ENCODE assay signal across 10 cellular contexts in genomic region chr22:35900483-35901168, GRCh38.
DNase-seq lines count a peak whose midpoint lies in the region; ATAC-seq, FAIRE-seq and TF ChIP-seq lines count a peak whose summit lies in the region.
"Had no signal": no experiment of that assay in that cellular context is flagged by ENCODE, and none has a peak within 500 bp of the region (broad histone marks: within the 10 kb centered on the region; RNA-seq: fewer than 3 reads in every experiment).

No MANE protein-coding gene starts in this region.

- no peak overlapping the region for H2AK9ac ChIP-seq in IMR-90 (replicated peaks; ENCODE audit: low read depth, low read length, poor library complexity)

- peak overlapping the region; percentile 47 to 80 (median 50) for H3K27ac Mint-ChIP-seq in nephron

- FAIRE-seq in D721Med (lab: Jason Lieb, UNC), result no peak
- FAIRE-seq in RCC 7860 (lab: Jason Lieb, UNC), result no peak
- FAIRE-seq: kidney had no signal

- no peak overlapping the region for H3K56ac ChIP-seq in IMR-90 (ENCODE audit: extremely low read depth, insufficient read depth, low read length)

- H3K23ac ChIP-seq in IMR-90 (ENCODE audit: low read depth, low read length), result no peak overlapping the region

- BruUV-seq in IMR-90 (replicated peaks; lab: Mats Ljungman, UMichigan) (no TSS peak), mammary epithelial cell (replicated peaks; lab: Mats Ljungman, UMichigan) (TSS peak; percentile 67)

- H3K9ac ChIP-seq in IMR-90 (ENCODE audit: low read depth, low read length) (no peak overlapping the region), mammary epithelial cell (ENCODE audit: insufficient read depth, low read length) (peak overlapping the region; percentile 23)

- H4K20me1 ChIP-seq in IMR-90 (ENCODE audit: insufficient read depth, low read length) (peaks cover 62% of the 10 kb centered on the region), mammary epithelial cell (ENCODE audit: insufficient read depth, low read length) (no peaks in the 10 kb centered on the region)

- no peaks in the 10 kb centered on the region for H3K36me3 Mint-ChIP-seq in nephron (ENCODE audit: low read depth)

- H3K27ac ChIP-seq in IMR-90 (ENCODE audit: insufficient read depth, low read length) (no peak overlapping the region), mammary epithelial cell (ENCODE audit: insufficient read depth, low read depth, low read length) (peak overlapping the region; percentile 75)
- H3K27ac ChIP-seq: 22Rv1 had no signal

- in situ Hi-C loops in IMR-90 (cut with MboI; ENCODE audit: low sequenced_read_pairs) (no loop called here), mammary epithelial cell (cut with MboI; ENCODE audit: low sequenced_read_pairs in 2 of 2) (loop anchor here in 1 of 2 donors (25.0 kb wide), 1 partner anchor 263 kb away; the partner anchor contains the start of gene APOL6)

- H2BK5ac ChIP-seq in IMR-90 (ENCODE audit: low read depth, low read length, poor library complexity, severe bottlenecking), result no peak overlapping the region

- no peak overlapping the region for H3K4me3 Mint-ChIP-seq in nephron

- 0 out of 2 replicates have a peak, but pooled peaks have one; percentile 7 for TF ChIP-seq RAD21 in IMR-90 (IDR thresholded peaks at IDR 0.05; ENCODE audit: low read length)

- POLR2A ChIA-PET in IMR-90 (lab: Charles Lee; ENCODE audit: unreplicated experiment), result no interaction called here

- H3K36me3 ChIP-seq in IMR-90 (ENCODE audit: control insufficient read depth, insufficient read depth, low read length) (no peaks in the 10 kb centered on the region), mammary epithelial cell (ENCODE audit: insufficient read depth, low read length) (no peaks in the 10 kb centered on the region)

- H2BK20ac ChIP-seq in IMR-90 (ENCODE audit: low read depth, low read length), result no peak overlapping the region

- H3K4me3 ChIP-seq in IMR-90 (ENCODE audit: insufficient read depth, low read depth, low read length), result no peak overlapping the region
- no peak overlapping the region for H3K4me3 ChIP-seq in mammary epithelial cell (replicated peaks in 1 of 3; ENCODE audit: insufficient read depth in 1 of 3, low read depth in 2 of 3, low read length in 3 of 3)

- H3K4me2 ChIP-seq in IMR-90 (ENCODE audit: low read depth, low read length), result peak overlapping the region; percentile 23; the same call in 1 of the 2 replicates
- H3K4me2 ChIP-seq in mammary epithelial cell (ENCODE audit: insufficient read depth, low read depth, low read length), result peak overlapping the region; percentile 29

- no peaks in the 10 kb centered on the region for H3K27me3 Mint-ChIP-seq in nephron (ENCODE audit: low read depth)

- no peak overlapping the region for H2AFZ ChIP-seq in IMR-90 (replicated peaks; ENCODE audit: low read length, poor library complexity)
- no peak overlapping the region for H2AFZ ChIP-seq in mammary epithelial cell (ENCODE audit: low read depth, low read length)

- no peak overlapping the region for H3K18ac ChIP-seq in IMR-90 (ENCODE audit: low read depth, low read length)

- H3K9me3 Mint-ChIP-seq in nephron, result no peaks in the 10 kb centered on the region

- no peak overlapping the region for H2AK5ac ChIP-seq in IMR-90 (ENCODE audit: low read depth, low read length)

- WGBS in IMR-90 (ENCODE audit: extremely low coverage in 2 of 2, insufficient read length in 1 of 2), 2 experiments, result 50% methylated on average over 1 of the region's 5 CpGs; no CpG with 5 or more reads in 1 of the 2 experiments
- 40% methylated on average over 5 of the region's 5 CpGs for WGBS in mammary epithelial cell (ENCODE audit: low coverage, missing lambda C conversion rate)

- no peak overlapping the region for H4K91ac ChIP-seq in IMR-90 (ENCODE audit: insufficient read depth, low read depth, low read length)

- H4K8ac ChIP-seq in IMR-90 (ENCODE audit: low read depth in 2 of 2, low read length in 2 of 2), result no peak overlapping the region

- H3K79me2 ChIP-seq in mammary epithelial cell (ENCODE audit: insufficient read depth, low read length), result peaks cover 78% of the 10 kb centered on the region

- intact Hi-C loops in IMR-90 (cut with micrococcal nuclease), result loop anchor here (5.0 kb wide), 1 partner anchor 38 kb away; no protein-coding TSS in a partner anchor
- intact Hi-C loops in mammary epithelial cell (cut with micrococcal nuclease), result no loop called here

- no peak overlapping the region for H3K14ac ChIP-seq in IMR-90 (replicated peaks; ENCODE audit: low read depth, low read length)

- peak overlapping the region; percentile 1; the same call in 1 of the 2 replicates for H3K4ac ChIP-seq in IMR-90 (ENCODE audit: low read depth, low read length)

- no peaks in the 10 kb centered on the region for H3K27me3 ChIP-seq in IMR-90 (ENCODE audit: control insufficient read depth, insufficient read depth, low read length)
- H3K27me3 ChIP-seq in mammary epithelial cell (ENCODE audit: insufficient read depth, low read length), result no peaks in the 10 kb centered on the region

- H2BK120ac ChIP-seq in IMR-90 (ENCODE audit: low read depth, low read length), result no peak overlapping the region

- H3K4me1 ChIP-seq in IMR-90 (ENCODE audit: control insufficient read depth, insufficient read depth, low read length) (peaks cover 5% of the 10 kb centered on the region), mammary epithelial cell (ENCODE audit: insufficient read depth, low read length) (peaks cover 39% of the 10 kb centered on the region)

- dilution Hi-C loops in IMR-90 (cut with HindIII; ENCODE audit: low sequenced_read_pairs, unreplicated experiment), result no loop called here
- dilution Hi-C loops in mammary epithelial cell (cut with HindIII; ENCODE audit: low sequenced_read_pairs), result no loop called here

- peak; percentile 6 for DNase-seq in NCI-H146 (lab: John Stamatoyannopoulos, UW)
- no peak for DNase-seq in NCI-H146 treated with DMSO at 0.1 percent for 48 hours (lab: John Stamatoyannopoulos, UW; ENCODE audit: unreplicated experiment)
- DNase-seq in IMR-90, result peak; percentile 81
- peak; percentile 95 for DNase-seq in mammary epithelial cell
- no peak for DNase-seq in D721Med (ENCODE audit: insufficient read length, low spot score)
- DNase-seq in RCC 7860 (ENCODE audit: low spot score), result no peak
- DNase-seq: kidney had no signal

- no peak overlapping the region for H4K5ac ChIP-seq in IMR-90 (ENCODE audit: low read depth, low read length)

- H3K9me3 ChIP-seq in IMR-90 (ENCODE audit: control insufficient read depth, insufficient read depth, low read length) (no peaks in the 10 kb centered on the region), mammary epithelial cell (replicated peaks; ENCODE audit: insufficient read depth, low read length) (no peaks in the 10 kb centered on the region)

- no peak for TF ChIP-seq POLR2A in IMR-90 (IDR thresholded peaks at IDR 0.05; ENCODE audit: low read depth, low read length)

- peaks cover 48 to 87% of the 10 kb centered on the region in 2 experiments for H3K79me1 ChIP-seq in IMR-90 (ENCODE audit: low read depth in 1 of 2, low read length in 2 of 2)

- H3K9me1 ChIP-seq in IMR-90 (ENCODE audit: insufficient read depth, low read length), result peaks cover 20% of the 10 kb centered on the region

- peak; percentile 89 for ATAC-seq in IMR-90 (ENCODE audit: low read depth)
- ATAC-seq in GM19395 (IDR thresholded peaks at IDR 0.05; ENCODE audit: unreplicated experiment), result no peak

- H2BK15ac ChIP-seq in IMR-90 (ENCODE audit: low read depth, low read length), result no peak overlapping the region

- CTCF ChIA-PET in IMR-90 (lab: Yijun Ruan, JAX), result interaction anchor here (0.6 to 0.7 kb wide), 3 partner anchors 39 to 1945 kb away, joined by 3 to 5 read pairs (median 3); no protein-coding TSS in a partner anchor
- CTCF ChIA-PET in mammary epithelial cell (lab: Charles Lee; ENCODE audit: low non-redundant PET), result no interaction called here

- peaks cover 60% of the 10 kb centered on the region for H3K4me1 Mint-ChIP-seq in nephron

- no peak for TF ChIP-seq CTCF in IMR-90 (conservative IDR thresholded peaks at IDR 0.05; ENCODE audit: low read depth, low read length)
- TF ChIP-seq CTCF in mammary epithelial cell (conservative IDR thresholded peaks at IDR 0.05 in 1 of 2, IDR thresholded peaks at IDR 0.05 in 1 of 2; ENCODE audit: extremely low read depth in 1 of 2, insufficient read depth in 1 of 2, low read depth in 1 of 2, low read length in 2 of 2), result no peak
- no peak for TF ChIP-seq CTCF in nephron (IDR thresholded peaks at IDR 0.05; ENCODE audit: unreplicated experiment in 3 of 3)
- TF ChIP-seq CTCF in D721Med (IDR thresholded peaks at IDR 0.05; ENCODE audit: insufficient read depth, missing control alignments), result no peak

TF ChIP-seq in IMR-90, 13 proteins besides CTCF, POLR2A, EP300 and RAD21:
- peak; percentile 62; the same call in 1 of the 2 replicates for TF ChIP-seq FOS (IDR thresholded peaks at IDR 0.05; ENCODE audit: low read depth, low read length)
- TF ChIP-seq CEBPB (IDR thresholded peaks at IDR 0.05; ENCODE audit: low read depth, low read length), result no peak
- TF ChIP-seq MAZ (IDR thresholded peaks at IDR 0.05; ENCODE audit: borderline replicate concordance, low read depth, low read length), result 0 out of 2 replicates have a peak, but pooled peaks have one; percentile 9
TF ChIP-seq in IMR-90: peak in this region for 2.

Comparison
In these comparisons a context has a peak if more than half of its experiments do, and no peak if none do; other contexts are left out.
1. DNase-seq: peak in NCI-H146 (single experiment), IMR-90 (single experiment) and mammary epithelial cell (single experiment); none in NCI-H146 treated with DMSO at 0.1 percent for 48 hours (single experiment), D721Med (single experiment) and RCC 7860 (single experiment).